ENCODE assay signal across 8 cellular contexts in genomic region chr7:127652333-127653248, GRCh38. TPM values are rescaled to one million over a fixed set of nuclear protein-coding genes. Genes with fewer than 3 reads are reported as not detected.
DNase-seq lines count a peak whose midpoint lies in the region; ATAC-seq, FAIRE-seq and TF ChIP-seq lines count a peak whose summit lies in the region.

No MANE protein-coding gene starts in this region.

- ATAC-seq in HG02884 (IDR thresholded peaks at IDR 0.05; ENCODE audit: unreplicated experiment): peak; percentile 4
- ATAC-seq in SK-N-SH treated with all-trans-retinoic acid at 6 μM for 48 hours: peak; percentile 48
- ATAC-seq in esophagus mucosa: peak; percentile 15
- ATAC-seq in pancreas: peak in 2 of 4 donors; percentile 13 to 17

- TF ChIP-seq CTCF in pancreas (IDR thresholded peaks at IDR 0.05): no peak

- no peaks in the 10 kb centered on the region for H3K27me3 ChIP-seq in pancreas

- DNase-seq in NCI-H2171 treated with DMSO at 0.1 percent for 48 hours (lab: John Stamatoyannopoulos, UW) (peak; percentile 45), NCI-H2171 (lab: John Stamatoyannopoulos, UW) (no peak), pancreas (no peak), SKM-1 (lab: John Stamatoyannopoulos, UW; ENCODE audit: unreplicated experiment) (no peak), NCI-H1417 treated with DMSO at 0.1 percent for 48 hours (lab: John Stamatoyannopoulos, UW) (no peak)

- FAIRE-seq in pancreas (lab: Jason Lieb, UNC): no peak

- intact Hi-C loops in pancreas (cut with DNase I): no loop called here

- H3K36me3 ChIP-seq in pancreas: no peaks in the 10 kb centered on the region

- no peaks in the 10 kb centered on the region for H3K9me3 ChIP-seq in pancreas

- 1% methylated on average over 38 of the region's 38 CpGs for WGBS in pancreas, 2 donors

- peak overlapping the region; percentile 52 to 97 (median 73) for H3K4me3 ChIP-seq in pancreas

- peak overlapping the region; percentile 67 to 98 (median 89) for H3K27ac ChIP-seq in pancreas

- peaks cover 0 to 42% (median 7%) of the 10 kb centered on the region in 3 donors for H3K4me1 ChIP-seq in pancreas

TF ChIP-seq in SK-N-SH treated with all-trans-retinoic acid at 6 μM for 48 hours, 23 proteins besides CTCF, POLR2A, EP300 and RAD21:
- TF ChIP-seq ZNF8 (CRISPR knock-in tag; IDR thresholded peaks at IDR 0.05) (no peak), TSHZ2 (CRISPR knock-in tag; IDR thresholded peaks at IDR 0.05) (peak; percentile 44; the same call in 1 of the 2 replicates)

RNA-seq across cellular contexts. Expression of gene SND1, which starts 0.6 kb away (rescaled TPM):
- total RNA-seq in esophagus mucosa: 115 TPM
- total RNA-seq in pancreas: 100 to 1,000 TPM; 206 to 308 (median 258) TPM
- 100 to 1,000 TPM in 1 of 2 donors, 10 to 100 TPM in 1; 84.1 to 132 TPM for polyA plus RNA-seq in pancreas

RNA-seq across cellular contexts. Expression of gene PAX4, which starts 34.6 kb away (rescaled TPM):
- total RNA-seq in esophagus mucosa: not detected
- total RNA-seq in pancreas: under 1 TPM in 2 of 6 donors, not detected in 4; 0.09 to 0.21 TPM
- polyA plus RNA-seq in pancreas: under 1 TPM in 1 of 2 donors, not detected in 1; 0.42 TPM

RNA-seq across cellular contexts. Expression of gene FSCN3, which starts 59.1 kb away (rescaled TPM):
- total RNA-seq in esophagus mucosa (0.52 TPM), pancreas (under 1 TPM in 3 of 6 donors, not detected in 3; 0.37 to 0.49 (median 0.41) TPM)
- under 1 TPM; 0.89 to 0.95 TPM for polyA plus RNA-seq in pancreas
